Comparison of ENCODE assay signal across 1 cellular context in the genomic region with DNA sequence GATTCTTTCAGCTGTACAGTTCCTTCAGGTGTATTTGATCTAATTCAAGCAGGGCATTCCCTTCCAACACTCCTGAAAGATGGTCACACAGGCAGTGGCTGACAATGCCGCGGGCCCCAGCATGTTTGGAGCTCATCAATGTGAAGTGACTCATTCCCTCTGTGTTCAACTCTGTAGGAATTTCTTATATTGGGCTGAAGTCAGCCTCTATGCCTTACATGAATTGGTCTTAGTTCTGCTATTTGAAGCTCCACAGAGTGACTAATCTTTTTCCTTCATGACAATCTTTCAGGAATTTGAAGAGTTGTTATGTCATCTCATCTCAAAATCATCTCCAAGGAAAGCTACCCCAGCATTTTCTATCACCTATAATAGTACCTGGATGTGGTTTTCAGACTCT.
TF ChIP-seq lines count a peak whose summit lies in the region.

No MANE protein-coding gene starts in this region.

TF ChIP-seq in SK-N-SH treated with all-trans-retinoic acid at 6 μM for 48 hours, 23 proteins besides CTCF, POLR2A, EP300 and RAD21 (continued from another document):
- TF ChIP-seq, protein P1, sequence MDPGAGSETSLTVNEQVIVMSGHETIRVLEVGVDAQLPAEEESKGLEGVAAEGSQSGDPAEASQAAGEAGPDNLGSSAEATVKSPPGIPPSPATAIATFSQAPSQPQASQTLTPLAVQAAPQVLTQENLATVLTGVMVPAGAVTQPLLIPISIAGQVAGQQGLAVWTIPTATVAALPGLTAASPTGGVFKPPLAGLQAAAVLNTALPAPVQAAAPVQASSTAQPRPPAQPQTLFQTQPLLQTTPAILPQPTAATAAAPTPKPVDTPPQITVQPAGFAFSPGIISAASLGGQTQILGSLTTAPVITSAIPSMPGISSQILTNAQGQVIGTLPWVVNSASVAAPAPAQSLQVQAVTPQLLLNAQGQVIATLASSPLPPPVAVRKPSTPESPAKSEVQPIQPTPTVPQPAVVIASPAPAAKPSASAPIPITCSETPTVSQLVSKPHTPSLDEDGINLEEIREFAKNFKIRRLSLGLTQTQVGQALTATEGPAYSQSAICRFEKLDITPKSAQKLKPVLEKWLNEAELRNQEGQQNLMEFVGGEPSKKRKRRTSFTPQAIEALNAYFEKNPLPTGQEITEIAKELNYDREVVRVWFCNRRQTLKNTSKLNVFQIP (CRISPR knock-in tag; IDR thresholded peaks at IDR 0.05; ENCODE audit: borderline replicate concordance, low read depth): no peak
- no peak for TF ChIP-seq SNAI2 (CRISPR knock-in tag; IDR thresholded peaks at IDR 0.05)
- TF ChIP-seq PPARA (CRISPR knock-in tag; IDR thresholded peaks at IDR 0.05; ENCODE audit: borderline replicate concordance): no peak
- no peak for TF ChIP-seq ESRRG (CRISPR knock-in tag; IDR thresholded peaks at IDR 0.05)
- TF ChIP-seq ZFP3 (CRISPR knock-in tag; IDR thresholded peaks at IDR 0.05): no peak
- TF ChIP-seq, protein P2, sequence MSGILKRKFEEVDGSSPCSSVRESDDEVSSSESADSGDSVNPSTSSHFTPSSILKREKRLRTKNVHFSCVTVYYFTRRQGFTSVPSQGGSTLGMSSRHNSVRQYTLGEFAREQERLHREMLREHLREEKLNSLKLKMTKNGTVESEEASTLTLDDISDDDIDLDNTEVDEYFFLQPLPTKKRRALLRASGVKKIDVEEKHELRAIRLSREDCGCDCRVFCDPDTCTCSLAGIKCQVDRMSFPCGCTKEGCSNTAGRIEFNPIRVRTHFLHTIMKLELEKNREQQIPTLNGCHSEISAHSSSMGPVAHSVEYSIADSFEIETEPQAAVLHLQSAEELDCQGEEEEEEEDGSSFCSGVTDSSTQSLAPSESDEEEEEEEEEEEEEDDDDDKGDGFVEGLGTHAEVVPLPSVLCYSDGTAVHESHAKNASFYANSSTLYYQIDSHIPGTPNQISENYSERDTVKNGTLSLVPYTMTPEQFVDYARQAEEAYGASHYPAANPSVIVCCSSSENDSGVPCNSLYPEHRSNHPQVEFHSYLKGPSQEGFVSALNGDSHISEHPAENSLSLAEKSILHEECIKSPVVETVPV (CRISPR knock-in tag; IDR thresholded peaks at IDR 0.05): no peak
- no peak for TF ChIP-seq RARB (CRISPR knock-in tag; IDR thresholded peaks at IDR 0.05)
- no peak for TF ChIP-seq ZC3H10 (CRISPR knock-in tag; IDR thresholded peaks at IDR 0.05)
